In the genomic region with DNA sequence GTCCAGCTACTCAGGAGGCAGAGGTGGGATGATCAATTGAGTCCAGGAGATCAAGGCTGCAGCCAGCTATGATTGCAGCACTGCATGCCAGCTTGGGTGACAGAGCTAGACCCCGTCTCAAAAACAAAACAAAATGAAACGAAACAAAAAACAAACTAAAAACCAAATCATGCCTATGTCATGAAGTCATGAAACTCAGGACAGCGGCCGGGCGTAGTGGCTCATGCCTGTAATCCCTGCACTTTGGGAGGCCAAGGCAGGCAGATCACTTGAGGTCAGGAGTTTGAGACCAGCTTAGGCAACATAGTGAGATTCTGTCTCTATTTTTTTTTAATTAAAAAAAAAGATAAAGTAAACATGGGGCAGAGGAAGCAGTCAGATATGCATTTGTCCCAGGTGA, we compare ENCODE assay signal across 6 cellular contexts.
DNase-seq lines count a peak whose midpoint lies in the region; ATAC-seq, FAIRE-seq and TF ChIP-seq lines count a peak whose summit lies in the region.
"Not testable (repeated sequence)": the region's sequence is repeated elsewhere in the genome, so short reads cannot be mapped to it uniquely, and the experiment has no call there.

No MANE protein-coding gene starts in this region.

- H3K27me3 ChIP-seq in lower lobe of right lung (ENCODE audit: low read depth); upper lobe of right lung: not testable (repeated sequence)

- not testable (repeated sequence) for H3K27ac ChIP-seq in kidney (ENCODE audit: low read depth in 2 of 2, low read length in 2 of 2); lower lobe of right lung; upper lobe of right lung

- H3K36me3 ChIP-seq in kidney (ENCODE audit: control insufficient read depth in 1 of 2, insufficient read depth in 2 of 2, low read length in 2 of 2); lower lobe of right lung; upper lobe of right lung: not testable (repeated sequence)

- H3K9ac ChIP-seq in kidney (ENCODE audit: low read length in 2 of 2), result not testable (repeated sequence)

- not testable (repeated sequence) for H3K27ac Mint-ChIP-seq in chondrocyte (ENCODE audit: unreplicated experiment)

- not testable (repeated sequence) for H3K9me3 Mint-ChIP-seq in chondrocyte (ENCODE audit: low read depth)

- H3K4me1 ChIP-seq in kidney (ENCODE audit: control insufficient read depth in 1 of 2, insufficient read depth in 1 of 2, low read depth in 1 of 2, low read length in 2 of 2); lower lobe of right lung; upper lobe of right lung: not testable (repeated sequence)

- not testable (repeated sequence) for H3K4me3 Mint-ChIP-seq in chondrocyte (ENCODE audit: unreplicated experiment)

- not testable (repeated sequence) for H3K27me3 Mint-ChIP-seq in chondrocyte (ENCODE audit: low read depth)

- not testable (repeated sequence) for ATAC-seq in Right ventricle myocardium superior (ENCODE audit: poor library complexity); lower lobe of right lung; upper lobe of right lung

- peak; percentile 81 for DNase-seq in chondrocyte (ENCODE audit: low spot score)
- DNase-seq in Right ventricle myocardium superior, result peak; percentile 31
- peak; percentile 44 for DNase-seq in kidney
- DNase-seq in lower lobe of right lung, result peak; percentile 48
- DNase-seq in posterior vena cava (ENCODE audit: low spot score), result peak; percentile 80
- DNase-seq in upper lobe of right lung, result peak; percentile 48

- H3K36me3 Mint-ChIP-seq in chondrocyte (ENCODE audit: low read depth), result not testable (repeated sequence)

- not testable (repeated sequence) for TF ChIP-seq CTCF in chondrocyte (IDR thresholded peaks at IDR 0.05); kidney (IDR thresholded peaks at IDR 0.05; ENCODE audit: borderline replicate concordance, extremely low read depth, insufficient read depth); lower lobe of right lung (IDR thresholded peaks at IDR 0.05); upper lobe of right lung (IDR thresholded peaks at IDR 0.05)

- H3K9me3 ChIP-seq in kidney (ENCODE audit: control insufficient read depth in 1 of 2, low read length in 2 of 2); lower lobe of right lung; upper lobe of right lung: not testable (repeated sequence)

- not testable (repeated sequence) for H3K4me1 Mint-ChIP-seq in chondrocyte (ENCODE audit: low read depth)

- intact Hi-C loops in Right ventricle myocardium superior (cut with DNase I); kidney (cut with DNase I); lower lobe of right lung (cut with DNase I); posterior vena cava (cut with DNase I); upper lobe of right lung (cut with DNase I): not testable (repeated sequence)

- H3K4me3 ChIP-seq in kidney (ENCODE audit: low read length in 2 of 2); lower lobe of right lung; upper lobe of right lung: not testable (repeated sequence)

- not testable (repeated sequence) for FAIRE-seq in kidney (lab: Jason Lieb, UNC)

Comparison
In these comparisons a context has a peak if more than half of its experiments do, and no peak if none do; other contexts are left out.
1. DNase-seq: peak in every context shown above with its lines; median percentile 81 in chondrocyte; 80 in posterior vena cava; 48 in lower lobe of right lung; 48 in upper lobe of right lung; 44 in kidney; 31 in Right ventricle myocardium superior.